ENCODE assay signal across 28 cellular contexts in the genomic region with DNA sequence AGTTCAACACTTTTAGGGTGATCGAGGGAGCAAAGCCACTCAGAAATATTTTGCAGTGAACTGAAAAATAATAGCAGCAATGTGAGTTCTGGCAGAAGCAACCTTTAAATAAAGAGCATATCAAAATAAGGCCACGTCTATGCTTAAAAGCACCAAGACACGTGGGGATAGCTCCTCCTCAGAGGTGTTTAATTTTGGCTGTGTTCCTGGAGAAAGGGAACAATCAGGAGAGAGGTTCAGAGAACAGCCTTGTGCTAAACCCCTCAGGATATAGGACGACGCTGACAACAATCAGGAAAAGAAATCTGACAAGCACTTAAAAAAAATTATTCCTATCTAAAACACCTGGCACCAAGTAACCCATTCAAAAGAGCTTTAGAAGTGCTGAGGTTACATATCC.
"Had no signal": no experiment of that assay in that cellular context is flagged by ENCODE, and none has a peak within 500 bp of the region (broad histone marks: within the 10 kb centered on the region; RNA-seq: fewer than 3 reads in every experiment).

No MANE protein-coding gene starts in this region.

- DNase-seq: activated CD4-positive, alpha-beta T cell treated with anti-CD3 and anti-CD28 coated beads for 36 hours; activated CD4-positive, alpha-beta T cell treated with anti-CD3 and anti-CD28 coated beads, Interleukin-2, amount 10 ng/mL, durations not matched to agents 7 days and 5 days; activated CD4-positive, alpha-beta T cell treated with anti-CD3 and anti-CD28 coated beads, Interleukin-2, amount 50 U/mL, for 48 hours; activated CD8-positive, alpha-beta memory T cell treated with anti-CD3 and anti-CD28 coated beads, Interleukin-2, amount 50 U/mL, for 4 hours; activated effector memory CD4-positive, alpha-beta T cell treated with Interleukin-2 at 50 U/mL for 16 hours; activated naive CD4-positive, alpha-beta T cell treated with anti-CD3 and anti-CD28 coated beads, Interleukin-2, amount 10 ng/mL, durations not matched to agents 7 days and 5 days; activated naive CD8-positive, alpha-beta T cell treated with anti-CD3 and anti-CD28 coated beads, Interleukin-2, amount 50 U/mL, for 24 hours; activated T-cell treated with anti-CD3 and anti-CD28 coated beads for 4 hours; activated T-cell treated with anti-CD3 and anti-CD28 coated beads, Interleukin-2, amount 50 U/mL, for 4 hours; anterior cingulate cortex; brain microvascular endothelial cell; cerebellar nuclear complex; Karpas-422; KBM-7; NCI-H1105; NCI-H1436; NCI-H1930; NCI-H2081 treated with DMSO at 0.1 percent for 48 hours; NCI-H226; NCI-H446 treated with DMSO at 0.1 percent for 48 hours; NCI-H69; SHP77; SJCRH30 had no signal

- H3K27ac Mint-ChIP-seq: activated CD4-positive, alpha-beta T cell treated with anti-CD3 and anti-CD28 coated beads for 36 hours; activated CD4-positive, alpha-beta T cell treated with anti-CD3 and anti-CD28 coated beads, Interleukin-2, amount 10 ng/mL, durations not matched to agents 7 days and 5 days; activated naive CD4-positive, alpha-beta T cell treated with anti-CD3 and anti-CD28 coated beads, Interleukin-2, amount 10 ng/mL, durations not matched to agents 7 days and 5 days; activated naive CD8-positive, alpha-beta T cell; activated naive CD8-positive, alpha-beta T cell treated with anti-CD3 and anti-CD28 coated beads, Interleukin-2, amount 50 U/mL, for 24 hours; activated T-helper 1 cell treated with anti-CD3 and anti-CD28 coated beads, Interleukin-12 subunit alpha, Interleukin-12 subunit beta, Interleukin-2, Interleukin-4 antibody, amounts not matched to agents 30 ng/mL and 10 ng/mL and 1 ng/mL, durations not matched to agents 14 hours and 24 hours and 36 hours; IgD-negative memory B cell; WTC11 had no signal

- H3K27ac ChIP-seq: brain microvascular endothelial cell, SJCRH30, SK-N-MC had no signal

- H3K27me3 Mint-ChIP-seq: activated CD4-positive, alpha-beta T cell treated with anti-CD3 and anti-CD28 coated beads, Interleukin-2, amount 10 ng/mL, durations not matched to agents 7 days and 5 days; activated naive CD4-positive, alpha-beta T cell treated with anti-CD3 and anti-CD28 coated beads, Interleukin-2, amount 10 ng/mL, durations not matched to agents 7 days and 5 days; IgD-negative memory B cell had no signal

- H3K9me3 Mint-ChIP-seq: activated CD4-positive, alpha-beta T cell treated with anti-CD3 and anti-CD28 coated beads, Interleukin-2, amount 10 ng/mL, durations not matched to agents 7 days and 5 days; activated naive CD4-positive, alpha-beta T cell treated with anti-CD3 and anti-CD28 coated beads, Interleukin-2, amount 10 ng/mL, durations not matched to agents 7 days and 5 days; activated naive CD8-positive, alpha-beta T cell treated with anti-CD3 and anti-CD28 coated beads, Interleukin-2, amount 50 U/mL, for 24 hours; activated T-cell treated with anti-CD3 and anti-CD28 coated beads, Interleukin-2, amount 50 U/mL, for 4 hours had no signal

- H3K27me3 ChIP-seq: brain microvascular endothelial cell, SJCRH30 had no signal

- H3K4me1 Mint-ChIP-seq: activated CD4-positive, alpha-beta T cell treated with anti-CD3 and anti-CD28 coated beads for 36 hours; activated CD4-positive, alpha-beta T cell treated with anti-CD3 and anti-CD28 coated beads, Interleukin-2, amount 10 ng/mL, durations not matched to agents 7 days and 5 days; activated naive CD4-positive, alpha-beta T cell treated with anti-CD3 and anti-CD28 coated beads, Interleukin-2, amount 10 ng/mL, durations not matched to agents 7 days and 5 days; activated naive CD8-positive, alpha-beta T cell treated with anti-CD3 and anti-CD28 coated beads, Interleukin-2, amount 50 U/mL, for 24 hours; IgD-negative memory B cell had no signal

- H3K36me3 Mint-ChIP-seq: activated naive CD4-positive, alpha-beta T cell treated with anti-CD3 and anti-CD28 coated beads, Interleukin-2, amount 10 ng/mL, durations not matched to agents 7 days and 5 days; activated naive CD8-positive, alpha-beta T cell; IgD-negative memory B cell; WTC11 had no signal

- H3K4me3 Mint-ChIP-seq: activated CD4-positive, alpha-beta T cell treated with anti-CD3 and anti-CD28 coated beads for 36 hours; activated CD4-positive, alpha-beta T cell treated with anti-CD3 and anti-CD28 coated beads, Interleukin-2, amount 10 ng/mL, durations not matched to agents 7 days and 5 days; activated naive CD4-positive, alpha-beta T cell treated with anti-CD3 and anti-CD28 coated beads, Interleukin-2, amount 10 ng/mL, durations not matched to agents 7 days and 5 days; activated naive CD8-positive, alpha-beta T cell; activated naive CD8-positive, alpha-beta T cell treated with anti-CD3 and anti-CD28 coated beads, Interleukin-2, amount 50 U/mL, for 24 hours; activated T-cell treated with anti-CD3 and anti-CD28 coated beads, Interleukin-2, amount 50 U/mL, for 4 hours; activated T-helper 1 cell treated with anti-CD3 and anti-CD28 coated beads, Interleukin-12 subunit alpha, Interleukin-12 subunit beta, Interleukin-2, Interleukin-4 antibody, amounts not matched to agents 30 ng/mL and 10 ng/mL and 1 ng/mL, durations not matched to agents 14 hours and 24 hours and 36 hours; IgD-negative memory B cell; WTC11 had no signal

- H3K36me3 ChIP-seq: brain microvascular endothelial cell, SJCRH30 had no signal

- H3K4me3 ChIP-seq: SJCRH30, SK-N-MC had no signal

- H3K9me3 ChIP-seq: SJCRH30 had no signal
